Comparison of ENCODE assay signal across 8 cellular contexts in genomic region chr3:151327571-151328198, GRCh38. TPM values are rescaled to one million over a fixed set of nuclear protein-coding genes. Genes with fewer than 3 reads are reported as not detected.
DNase-seq lines count a peak whose midpoint lies in the region; ATAC-seq and TF ChIP-seq lines count a peak whose summit lies in the region.

No MANE protein-coding gene starts in this region.

- no peaks in the 10 kb centered on the region for H3K9me3 ChIP-seq in Karpas-422 (ENCODE audit: low read length)

- intact Hi-C loops in CD14-positive monocyte (cut with micrococcal nuclease): loop anchor here (5.0 to 10.0 kb wide), 2 partner anchors 55 to 57 kb away; partner anchors contain the start of gene P2RY12 (in 2 of the 2)

- peak overlapping the region; percentile 72 to 96 (median 95) for H3K27ac Mint-ChIP-seq in CD14-positive monocyte

- no peaks in the 10 kb centered on the region for H3K27me3 ChIP-seq in Karpas-422 (ENCODE audit: low read length)

- H3K36me3 ChIP-seq in Karpas-422 (ENCODE audit: insufficient read depth, low read length): no peaks in the 10 kb centered on the region

- H3K4me3 ChIP-seq in Karpas-422 (ENCODE audit: low read length): no peak overlapping the region

- no peaks in the 10 kb centered on the region for H4K20me1 ChIP-seq in Karpas-422 (ENCODE audit: insufficient read depth, low read depth, low read length)

- ATAC-seq in GM21825 (IDR thresholded peaks at IDR 0.05; ENCODE audit: unreplicated experiment): no peak
- no peak for ATAC-seq in GM21528 (IDR thresholded peaks at IDR 0.05; ENCODE audit: low FRiP score, unreplicated experiment)

- no peak overlapping the region for H3K27ac ChIP-seq in Karpas-422 (ENCODE audit: low read length)

- H3K9me2 ChIP-seq in Karpas-422 (replicated peaks; ENCODE audit: insufficient read depth, low read length): no peaks in the 10 kb centered on the region

- H3K4me1 Mint-ChIP-seq in CD14-positive monocyte: peaks cover 71% of the 10 kb centered on the region

- H3K4me1 ChIP-seq in Karpas-422 (ENCODE audit: low read length): peaks cover 37% of the 10 kb centered on the region

- H2AFZ ChIP-seq in Karpas-422 (ENCODE audit: low read length): no peak overlapping the region; the same call in 1 of the 2 replicates

- peak; percentile 82 for TF ChIP-seq CTCF in CD14-positive monocyte (IDR thresholded peaks at IDR 0.05)

- H3K4me3 Mint-ChIP-seq in CD14-positive monocyte: peak overlapping the region; percentile 90 to 98

- H3K79me2 ChIP-seq in Karpas-422 (ENCODE audit: low read length): no peaks in the 10 kb centered on the region

- peaks cover 0 to under 1% (median 0%) of the 10 kb centered on the region in 3 donors for H3K27me3 Mint-ChIP-seq in CD14-positive monocyte (ENCODE audit: low read depth in 3 of 3)

- peaks cover 15 to 24% of the 10 kb centered on the region in 2 donors for H3K36me3 Mint-ChIP-seq in CD14-positive monocyte

- DNase-seq in CD14-positive monocyte (ENCODE audit: low spot score) (no peak), Karpas-422 (peak; percentile 68), amniotic epithelial cell (ENCODE audit: low read depth) (peak; percentile 43), kidney glomerular epithelial cell (lab: John Stamatoyannopoulos, UW) (peak; percentile 23), T1000 (lab: John Stamatoyannopoulos, UW) (no peak), hypothalamus (lab: John Stamatoyannopoulos, UW) (no peak)

- no peak overlapping the region for H3K4me2 ChIP-seq in Karpas-422 (ENCODE audit: low read depth, low read length, poor library complexity, severe bottlenecking)

- H3K9ac ChIP-seq in Karpas-422 (ENCODE audit: low read length): no peak overlapping the region

- H3K9me3 Mint-ChIP-seq in CD14-positive monocyte: peaks cover 0 to 2% (median 0%) of the 10 kb centered on the region in 7 donors

RNA-seq across cellular contexts. Expression of gene P2RY13, which starts 1.7 kb away (rescaled TPM):
- 10 to 100 TPM; 45.6 to 80.0 TPM for polyA plus RNA-seq in CD14-positive monocyte
- total RNA-seq in Karpas-422 (2014; rRNA removed; shearing (Covaris generic); ENCODE audit: low replicate concordance): 0.40 and 0.97 TPM in 2 replicates

RNA-seq across cellular contexts. Expression of gene GPR87, which starts 11.1 kb away (rescaled TPM):
- under 1 TPM in 1 of 2 donors, not detected in 1; 0.15 TPM for polyA plus RNA-seq in CD14-positive monocyte
- total RNA-seq in Karpas-422 (2014; rRNA removed; shearing (Covaris generic); ENCODE audit: low replicate concordance): not detected in 2 replicates

RNA-seq across cellular contexts. Expression of gene P2RY14, which starts 49.3 kb away (rescaled TPM):
- under 1 TPM; 0.50 to 0.67 TPM for polyA plus RNA-seq in CD14-positive monocyte
- not detected in 2 replicates for total RNA-seq in Karpas-422 (2014; rRNA removed; shearing (Covaris generic); ENCODE audit: low replicate concordance)

RNA-seq across cellular contexts. Expression of gene P2RY12, which starts 56.9 kb away (rescaled TPM):
- polyA plus RNA-seq in CD14-positive monocyte: 1 to 10 TPM; 2.7 to 3.0 TPM
- total RNA-seq in Karpas-422 (2014; rRNA removed; shearing (Covaris generic); ENCODE audit: low replicate concordance): not detected in 2 replicates

Comparison
In these comparisons a context has a peak if more than half of its experiments do, and no peak if none do; other contexts are left out.
1. DNase-seq: peak in Karpas-422 (single experiment), amniotic epithelial cell (single experiment) and kidney glomerular epithelial cell (single experiment); none in CD14-positive monocyte (single experiment), T1000 (single experiment) and hypothalamus (0 of 51).